Comparison of ENCODE assay signal across 15 cellular contexts in genomic region chr7:28136420-28136819, GRCh38.
"Had no signal": no experiment of that assay in that cellular context is flagged by ENCODE, and none has a peak within 500 bp of the region (broad histone marks: within the 10 kb centered on the region; RNA-seq: fewer than 3 reads in every experiment).

No MANE protein-coding gene starts in this region.

- H3K9me3 ChIP-seq: psoas muscle, tibial artery had no signal

- H3K27ac Mint-ChIP-seq: activated CD4-positive, alpha-beta T cell treated with anti-CD3 and anti-CD28 coated beads for 36 hours; activated naive CD4-positive, alpha-beta T cell treated with anti-CD3 and anti-CD28 coated beads, Interleukin-2, amount 10 ng/mL, durations not matched to agents 7 days and 5 days; natural killer cell treated with Interleukin-12 subunit alpha and Interleukin-12 subunit beta and Interleukin-15 and Interleukin-18, amount 100 ng/mL, for 72 hours had no signal

- H3K9me3 Mint-ChIP-seq: activated naive CD4-positive, alpha-beta T cell treated with anti-CD3 and anti-CD28 coated beads, Interleukin-2, amount 10 ng/mL, durations not matched to agents 7 days and 5 days; brain; natural killer cell treated with Interleukin-12 subunit alpha and Interleukin-12 subunit beta and Interleukin-15 and Interleukin-18, amount 100 ng/mL, for 72 hours had no signal

- H3K36me3 Mint-ChIP-seq: activated naive CD4-positive, alpha-beta T cell treated with anti-CD3 and anti-CD28 coated beads, Interleukin-2, amount 10 ng/mL, durations not matched to agents 7 days and 5 days; natural killer cell treated with Interleukin-12 subunit alpha and Interleukin-12 subunit beta and Interleukin-15 and Interleukin-18, amount 100 ng/mL, for 72 hours had no signal

- H3K36me3 ChIP-seq: tibial artery had no signal

- H3K4me3 Mint-ChIP-seq: activated CD4-positive, alpha-beta T cell treated with anti-CD3 and anti-CD28 coated beads for 36 hours; activated naive CD4-positive, alpha-beta T cell treated with anti-CD3 and anti-CD28 coated beads, Interleukin-2, amount 10 ng/mL, durations not matched to agents 7 days and 5 days; brain; natural killer cell treated with Interleukin-12 subunit alpha and Interleukin-12 subunit beta and Interleukin-15 and Interleukin-18, amount 100 ng/mL, for 72 hours had no signal

- H3K27me3 ChIP-seq: tibial artery had no signal

- H3K27me3 Mint-ChIP-seq: activated CD4-positive, alpha-beta T cell treated with anti-CD3 and anti-CD28 coated beads for 36 hours; activated naive CD4-positive, alpha-beta T cell treated with anti-CD3 and anti-CD28 coated beads, Interleukin-2, amount 10 ng/mL, durations not matched to agents 7 days and 5 days; brain; natural killer cell treated with Interleukin-12 subunit alpha and Interleukin-12 subunit beta and Interleukin-15 and Interleukin-18, amount 100 ng/mL, for 72 hours had no signal

- H3K27ac ChIP-seq: psoas muscle, tibial artery had no signal

- DNase-seq: activated CD4-positive, alpha-beta T cell treated with anti-CD3 and anti-CD28 coated beads for 36 hours; activated naive CD4-positive, alpha-beta T cell treated with anti-CD3 and anti-CD28 coated beads, Interleukin-2, amount 10 ng/mL, durations not matched to agents 7 days and 5 days; amygdala; cerebellar nuclear complex; occipital lobe; psoas muscle; stimulated activated CD4-positive, alpha-beta T cell treated with anti-CD3 and anti-CD28 coated beads, Interleukin-12 subunit alpha, Interleukin-12 subunit beta, amount 100 ng/mL, for 4 hours; stimulated activated CD4-positive, alpha-beta T cell treated with anti-CD3 and anti-CD28 coated beads, Interleukin-2, amount 100 ng/mL, for 48 hours; stimulated activated CD8-positive, alpha-beta memory T cell treated with anti-CD3 and anti-CD28 coated beads, Interleukin-4, amount 100 ng/mL, for 48 hours; SW 1271; T-helper 9 cell; tibial artery had no signal

- H3K4me3 ChIP-seq: psoas muscle, tibial artery had no signal

- ATAC-seq: activated CD4-positive, alpha-beta T cell treated with anti-CD3 and anti-CD28 coated beads for 36 hours; sciatic nerve had no signal

- H3K4me1 Mint-ChIP-seq: activated naive CD4-positive, alpha-beta T cell treated with anti-CD3 and anti-CD28 coated beads, Interleukin-2, amount 10 ng/mL, durations not matched to agents 7 days and 5 days had no signal
